Comparison of ENCODE assay signal across 21 cellular contexts in genomic region chr1:16142383-16142995, GRCh38. TPM values are rescaled to one million over a fixed set of nuclear protein-coding genes. Genes with fewer than 3 reads are reported as not detected.
DNase-seq lines count a peak whose midpoint lies in the region; ATAC-seq and TF ChIP-seq lines count a peak whose summit lies in the region.
"Had no signal": no experiment of that assay in that cellular context is flagged by ENCODE, and none has a peak within 500 bp of the region (broad histone marks: within the 10 kb centered on the region; RNA-seq: fewer than 3 reads in every experiment).

No MANE protein-coding gene starts in this region.

- ATAC-seq in IMR-90 (ENCODE audit: low read depth) = no peak
- ATAC-seq in GM21529 (IDR thresholded peaks at IDR 0.05; ENCODE audit: unreplicated experiment) = no peak
- ATAC-seq: natural killer cell, sciatic nerve had no signal

- H3K27ac ChIP-seq in IMR-90 (ENCODE audit: insufficient read depth, low read length) (no peak overlapping the region), tibial artery (peak overlapping the region; percentile 76)

- H3K36me3 Mint-ChIP-seq in MCF 10A (ENCODE audit: insufficient read depth, unreplicated experiment) = peaks cover 96% of the 10 kb centered on the region
- peaks cover 10% of the 10 kb centered on the region for H3K36me3 Mint-ChIP-seq in mesothelial cell of epicardium
- H3K36me3 Mint-ChIP-seq in activated T-helper 2 cell treated with anti-CD3 and anti-CD28 coated beads, Interferon-gamma antibody, Interleukin-2, Interleukin-4, amounts not matched to agents 10 μg/mL and 5 μg/mL and 100 μg/mL, durations not matched to agents 14 hours and 24 hours and 36 hours (ENCODE audit: low read depth) = no peaks in the 10 kb centered on the region
- H3K36me3 Mint-ChIP-seq: activated naive CD8-positive, alpha-beta T cell; CD4-positive, CD25-positive, alpha-beta regulatory T cell; natural killer cell had no signal

- peaks cover 43% of the 10 kb centered on the region for H4K20me1 ChIP-seq in IMR-90 (ENCODE audit: insufficient read depth, low read length)

- in situ Hi-C loops in IMR-90 (cut with MboI; ENCODE audit: low sequenced_read_pairs) = no loop called here

- POLR2A ChIA-PET in IMR-90 (lab: Charles Lee; ENCODE audit: unreplicated experiment) = no interaction called here
- POLR2A ChIA-PET in MCF 10A (lab: Yijun Ruan, JAX) = interaction anchor here (0.7 to 6.3 kb wide), 8 partner anchors 10 to 60 kb away, joined by 4 to 112 read pairs (median 26); partner anchors contain the start of gene EPHA2

- H3K36me3 ChIP-seq in IMR-90 (ENCODE audit: control insufficient read depth, insufficient read depth, low read length) (peaks cover 43% of the 10 kb centered on the region), tibial artery (peaks cover 5 to 12% (median 10%) of the 10 kb centered on the region in 3 donors)

- H2BK5ac ChIP-seq in IMR-90 (ENCODE audit: low read depth, low read length, poor library complexity, severe bottlenecking) = peak overlapping the region; percentile 33

- no peak overlapping the region for H3K4me3 ChIP-seq in IMR-90 (ENCODE audit: insufficient read depth, low read depth, low read length)
- H3K4me3 ChIP-seq in tibial artery = no peak overlapping the region
- H3K4me3 ChIP-seq: HAP-1, Peyer's patch had no signal

- H2AK5ac ChIP-seq in IMR-90 (ENCODE audit: low read depth, low read length) = peak overlapping the region; percentile 35

- no peak overlapping the region for H3K4me3 Mint-ChIP-seq in MCF 10A (ENCODE audit: unreplicated experiment)
- H3K4me3 Mint-ChIP-seq in mesothelial cell of epicardium = peak overlapping the region; percentile 34
- no peak overlapping the region for H3K4me3 Mint-ChIP-seq in activated T-helper 2 cell treated with anti-CD3 and anti-CD28 coated beads, Interferon-gamma antibody, Interleukin-2, Interleukin-4, amounts not matched to agents 10 μg/mL and 5 μg/mL and 100 μg/mL, durations not matched to agents 14 hours and 24 hours and 36 hours (ENCODE audit: low read depth)
- H3K4me3 Mint-ChIP-seq: activated naive CD8-positive, alpha-beta T cell; CD4-positive, CD25-positive, alpha-beta regulatory T cell; natural killer cell had no signal

- H3K27me3 ChIP-seq in IMR-90 (ENCODE audit: control insufficient read depth, insufficient read depth, low read length) (no peaks in the 10 kb centered on the region), tibial artery (no peaks in the 10 kb centered on the region)
- H3K27me3 ChIP-seq: Peyer's patch had no signal

- TF ChIP-seq POLR2A in IMR-90 (IDR thresholded peaks at IDR 0.05; ENCODE audit: low read depth, low read length) = no peak

- no peak overlapping the region for H3K56ac ChIP-seq in IMR-90 (ENCODE audit: extremely low read depth, insufficient read depth, low read length)

- H3K23ac ChIP-seq in IMR-90 (ENCODE audit: low read depth, low read length) = no peak overlapping the region

- H3K79me1 ChIP-seq in IMR-90 (ENCODE audit: low read depth in 1 of 2, low read length in 2 of 2) = peaks cover 24 to 89% of the 10 kb centered on the region in 2 experiments; a peak in 3 of 4 replicates

- peak overlapping the region; percentile 78 for H3K27ac Mint-ChIP-seq in MCF 10A (ENCODE audit: low read depth, unreplicated experiment)
- H3K27ac Mint-ChIP-seq in mesothelial cell of epicardium = peak overlapping the region; percentile 96
- no peak overlapping the region for H3K27ac Mint-ChIP-seq in activated T-helper 2 cell treated with anti-CD3 and anti-CD28 coated beads, Interferon-gamma antibody, Interleukin-2, Interleukin-4, amounts not matched to agents 10 μg/mL and 5 μg/mL and 100 μg/mL, durations not matched to agents 14 hours and 24 hours and 36 hours
- H3K27ac Mint-ChIP-seq: activated naive CD8-positive, alpha-beta T cell; CD4-positive, CD25-positive, alpha-beta regulatory T cell; natural killer cell had no signal

- H3K9me3 ChIP-seq in IMR-90 (ENCODE audit: control insufficient read depth, insufficient read depth, low read length) (no peaks in the 10 kb centered on the region), tibial artery (no peaks in the 10 kb centered on the region)
- H3K9me3 ChIP-seq: HAP-1, Peyer's patch had no signal

- H2BK120ac ChIP-seq in IMR-90 (ENCODE audit: low read depth, low read length) = 0 out of 2 replicates have a peak overlapping the region, but pooled peaks have one; percentile 62

- H2AFZ ChIP-seq in IMR-90 (replicated peaks; ENCODE audit: low read length, poor library complexity) = no peak overlapping the region

- TF ChIP-seq CTCF in IMR-90 (conservative IDR thresholded peaks at IDR 0.05; ENCODE audit: low read depth, low read length) = no peak
- no peak for TF ChIP-seq CTCF in MCF 10A (IDR thresholded peaks at IDR 0.05; ENCODE audit: unreplicated experiment)
- TF ChIP-seq CTCF in mesothelial cell of epicardium (IDR thresholded peaks at IDR 0.05; ENCODE audit: unreplicated experiment) = no peak
- no peak for TF ChIP-seq CTCF in tibial artery (IDR thresholded peaks at IDR 0.05)

- no peak overlapping the region for H3K18ac ChIP-seq in IMR-90 (ENCODE audit: low read depth, low read length)

- H3K4me1 Mint-ChIP-seq in MCF 10A (ENCODE audit: insufficient read depth, unreplicated experiment) (peaks cover 78% of the 10 kb centered on the region), mesothelial cell of epicardium (peaks cover 75% of the 10 kb centered on the region)
- H3K4me1 Mint-ChIP-seq in activated T-helper 2 cell treated with anti-CD3 and anti-CD28 coated beads, Interferon-gamma antibody, Interleukin-2, Interleukin-4, amounts not matched to agents 10 μg/mL and 5 μg/mL and 100 μg/mL, durations not matched to agents 14 hours and 24 hours and 36 hours (ENCODE audit: low read depth) = peaks cover 10% of the 10 kb centered on the region
- H3K4me1 Mint-ChIP-seq: CD4-positive, CD25-positive, alpha-beta regulatory T cell had no signal

- H2BK20ac ChIP-seq in IMR-90 (ENCODE audit: low read depth, low read length) = no peak overlapping the region

- no peak overlapping the region for H2AK9ac ChIP-seq in IMR-90 (replicated peaks; ENCODE audit: low read depth, low read length, poor library complexity)

- 93 to 100% methylated on average over 1 to 5 of the region's 5 CpGs for WGBS in IMR-90 (ENCODE audit: extremely low coverage in 2 of 2, insufficient read length in 1 of 2), 2 experiments

- H2BK15ac ChIP-seq in IMR-90 (ENCODE audit: low read depth, low read length) = no peak overlapping the region

- BruUV-seq in IMR-90 (replicated peaks; lab: Mats Ljungman, UMichigan) = no TSS peak
- TSS peak; percentile 0 for BruUV-seq in MCF 10A (replicated peaks; lab: Mats Ljungman, UMichigan)

- no peak overlapping the region for H4K8ac ChIP-seq in IMR-90 (ENCODE audit: low read depth in 2 of 2, low read length in 2 of 2)

- 0 out of 2 replicates have a peak overlapping the region, but pooled peaks have one; percentile 57 for H3K14ac ChIP-seq in IMR-90 (replicated peaks; ENCODE audit: low read depth, low read length)

- H3K27me3 Mint-ChIP-seq in MCF 10A (ENCODE audit: insufficient read depth, unreplicated experiment) = no peaks in the 10 kb centered on the region
- no peaks in the 10 kb centered on the region for H3K27me3 Mint-ChIP-seq in mesothelial cell of epicardium (ENCODE audit: low read depth)
- H3K27me3 Mint-ChIP-seq in activated T-helper 2 cell treated with anti-CD3 and anti-CD28 coated beads, Interferon-gamma antibody, Interleukin-2, Interleukin-4, amounts not matched to agents 10 μg/mL and 5 μg/mL and 100 μg/mL, durations not matched to agents 14 hours and 24 hours and 36 hours (ENCODE audit: low read depth) = peaks cover 2% of the 10 kb centered on the region
- H3K27me3 Mint-ChIP-seq: activated naive CD8-positive, alpha-beta T cell had no signal

- TF ChIP-seq RAD21 in IMR-90 (IDR thresholded peaks at IDR 0.05; ENCODE audit: low read length) = no peak

- H4K91ac ChIP-seq in IMR-90 (ENCODE audit: insufficient read depth, low read depth, low read length) = no peak overlapping the region

- H3K4me2 ChIP-seq in IMR-90 (ENCODE audit: low read depth, low read length) = no peak overlapping the region

- H3K9me3 Mint-ChIP-seq in MCF 10A (ENCODE audit: unreplicated experiment) (no peaks in the 10 kb centered on the region), mesothelial cell of epicardium (no peaks in the 10 kb centered on the region)
- no peaks in the 10 kb centered on the region for H3K9me3 Mint-ChIP-seq in activated T-helper 2 cell treated with anti-CD3 and anti-CD28 coated beads, Interferon-gamma antibody, Interleukin-2, Interleukin-4, amounts not matched to agents 10 μg/mL and 5 μg/mL and 100 μg/mL, durations not matched to agents 14 hours and 24 hours and 36 hours
- H3K9me3 Mint-ChIP-seq: CD4-positive, CD25-positive, alpha-beta regulatory T cell; natural killer cell had no signal

- H4K5ac ChIP-seq in IMR-90 (ENCODE audit: low read depth, low read length) = no peak overlapping the region

- H3K9me1 ChIP-seq in IMR-90 (ENCODE audit: insufficient read depth, low read length) = peaks cover 40% of the 10 kb centered on the region

- H3K4ac ChIP-seq in IMR-90 (ENCODE audit: low read depth, low read length) = no peak overlapping the region; the same call in 1 of the 2 replicates

- DNase-seq in IMR-90 (no peak), MCF 10A (ENCODE audit: unreplicated experiment) (no peak), mesothelial cell of epicardium (ENCODE audit: low spot score in 2 of 2, unreplicated experiment in 2 of 2) (no peak), tibial artery (no peak), NCI-H1417 (lab: John Stamatoyannopoulos, UW) (no peak)
- DNase-seq in activated T-helper 2 cell treated with anti-CD3 and anti-CD28 coated beads, Interferon-gamma antibody, Interleukin-2, Interleukin-4, amounts not matched to agents 10 μg/mL and 5 μg/mL and 100 μg/mL, durations not matched to agents 14 hours and 24 hours and 36 hours (ENCODE audit: low spot score) = no peak
- DNase-seq: activated CD4-positive, CD25-positive, alpha-beta regulatory T cell; CD4-positive, CD25-positive, alpha-beta regulatory T cell; cerebellar nuclear complex; EL; hippocampal formation; natural killer cell; NCI-H187; NCI-H524; Peyer's patch; stimulated activated naive CD4-positive, alpha-beta T cell treated with Interleukin-2 at 50 U/mL for 16 hours had no signal

- H3K9ac ChIP-seq in IMR-90 (ENCODE audit: low read depth, low read length) = no peak overlapping the region

- CTCF ChIA-PET in IMR-90 (lab: Yijun Ruan, JAX) = interaction anchor here (0.6 kb wide), 1 partner anchor 69 kb away, joined by 3 read pairs; the partner anchor contains the start of gene FAM131C
- CTCF ChIA-PET in MCF 10A (lab: Yijun Ruan, JAX) = interaction anchor here (1.6 kb wide), 1 partner anchor 60 kb away, joined by 7 read pairs; no protein-coding TSS in a partner anchor

- intact Hi-C loops in IMR-90 (cut with micrococcal nuclease) = no loop called here
- intact Hi-C loops in MCF 10A (cut with micrococcal nuclease) = loop anchor here (10.0 kb wide), 1 partner anchor 102 kb away; no protein-coding TSS in a partner anchor
- intact Hi-C loops in tibial artery (cut with DNase I; ENCODE audit: low total_unique reads) = loop anchor here (5.0 kb wide), 1 partner anchor 65 kb away; no protein-coding TSS in a partner anchor
- intact Hi-C loops in activated T-helper 2 cell treated with anti-CD3 and anti-CD28 coated beads, Interferon-gamma antibody, Interleukin-2, Interleukin-4, amounts not matched to agents 10 μg/mL and 5 μg/mL and 100 μg/mL, durations not matched to agents 14 hours and 24 hours and 36 hours (cut with micrococcal nuclease) = no loop called here

- dilution Hi-C loops in IMR-90 (cut with HindIII; ENCODE audit: low sequenced_read_pairs, unreplicated experiment) = no loop called here

- peaks cover 64% of the 10 kb centered on the region for H3K4me1 ChIP-seq in IMR-90 (ENCODE audit: control insufficient read depth, insufficient read depth, low read length)
- peaks cover 0 to 80% (median 62%) of the 10 kb centered on the region in 4 donors for H3K4me1 ChIP-seq in tibial artery
- H3K4me1 ChIP-seq: HAP-1 had no signal

RNA-seq across cellular contexts. Expression of gene EPHA2, which starts 13.4 kb away (rescaled TPM):
- total RNA-seq in IMR-90 (2012; rRNA removed) (22.5 and 24.0 TPM in 2 replicates), MCF 10A (2022) (206 and 248 TPM in 2 replicates), mesothelial cell of epicardium (71.8 to 76.3 TPM (median 75.0 TPM) in 3 replicates)
- polyA plus RNA-seq in IMR-90 (2012; rRNA removed) = 72.6 and 82.5 TPM in 2 replicates
- 65.8 and 89.5 TPM in 2 replicates for polyA plus RNA-seq in IMR-90 (2012; cell fraction: cytosol; rRNA removed)
- 96.5 and 215 TPM in 2 replicates for polyA plus RNA-seq in IMR-90 (2012; cell fraction: nucleus; rRNA removed; ENCODE audit: low replicate concordance)
- not detected in 2 replicates for total RNA-seq in activated T-helper 2 cell treated with anti-CD3 and anti-CD28 coated beads, Interferon-gamma antibody, Interleukin-2, Interleukin-4, amounts not matched to agents 10 μg/mL and 5 μg/mL and 100 μg/mL, durations not matched to agents 14 hours and 24 hours and 36 hours
- total RNA-seq: CD4-positive, CD25-positive, alpha-beta regulatory T cell; T-helper 1 cell treated with Interleukin-12 subunit alpha and Interleukin-12 subunit beta and Interleukin-4 antibody, amounts not matched to agents 30 ng/mL and 1 ng/mL, for 36 hours had no signal
- polyA plus RNA-seq: CD4-positive, CD25-positive, alpha-beta regulatory T cell had no signal

Comparison
In these comparisons a context has a peak if more than half of its experiments do, and no peak if none do; other contexts are left out.
1. RNA of gene EPHA2, which starts 13.4 kb away (total RNA-seq): 206 to 248 TPM in MCF 10A, 71.8 to 76.3 TPM in mesothelial cell of epicardium and 22.5 to 24.0 TPM in IMR-90; not detected in activated T-helper 2 cell treated with anti-CD3 and anti-CD28 coated beads, Interferon-gamma antibody, Interleukin-2, Interleukin-4, amounts not matched to agents 10 μg/mL and 5 μg/mL and 100 μg/mL, durations not matched to agents 14 hours and 24 hours and 36 hours; every median in the first group is over 10 times any median in the second.
2. intact Hi-C loops: an anchor here in MCF 10A (10.0 kb wide) and tibial artery (5.0 kb wide); none called in IMR-90 and activated T-helper 2 cell treated with anti-CD3 and anti-CD28 coated beads, Interferon-gamma antibody, Interleukin-2, Interleukin-4, amounts not matched to agents 10 μg/mL and 5 μg/mL and 100 μg/mL, durations not matched to agents 14 hours and 24 hours and 36 hours.